23 cellular contexts compared by ENCODE assay signal in the genomic region with DNA sequence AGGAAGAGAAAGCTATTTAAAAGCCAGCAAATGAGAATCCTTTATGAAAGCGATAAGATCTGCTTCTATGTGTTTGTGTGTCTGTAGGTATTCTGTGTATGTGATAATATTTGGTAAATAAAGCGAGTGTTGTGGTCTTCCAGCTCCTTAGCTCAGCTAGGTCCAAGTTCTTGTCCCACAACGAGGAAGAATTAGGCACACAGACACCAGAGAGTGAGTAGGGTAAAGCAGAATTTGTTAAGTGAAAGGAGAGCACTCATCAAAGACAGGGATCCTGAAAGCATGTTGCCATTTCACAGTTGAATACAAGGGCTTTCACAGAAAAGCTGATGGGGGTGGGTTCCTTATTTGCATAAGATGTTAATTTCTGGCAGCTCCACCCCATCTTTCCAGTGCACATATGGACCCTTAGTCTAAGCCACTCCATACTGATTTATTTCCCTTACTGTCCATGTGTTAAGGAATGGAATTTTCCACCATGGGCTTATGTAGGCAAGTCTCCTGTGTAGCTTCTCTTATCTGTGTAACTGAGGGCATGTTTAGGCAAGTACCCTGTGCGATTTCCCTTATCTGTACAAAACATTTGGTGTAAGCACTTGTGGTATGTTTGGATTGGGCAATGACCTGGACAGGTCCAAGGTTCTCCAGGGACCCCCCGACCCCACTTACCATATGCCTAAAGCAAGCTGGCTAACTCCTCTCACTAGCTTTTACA.
"Had no signal": no experiment of that assay in that cellular context is flagged by ENCODE, and none has a peak within 500 bp of the region (broad histone marks: within the 10 kb centered on the region; RNA-seq: fewer than 3 reads in every experiment).

No MANE protein-coding gene starts in this region.

- H3K4me1 ChIP-seq: gastroesophageal sphincter, heart left ventricle, prostate gland, right atrium auricular region, tibial nerve, vagina had no signal

- H3K27me3 ChIP-seq: right atrium auricular region, tibial nerve, vagina had no signal

- ATAC-seq: activated CD8-positive, alpha-beta memory T cell treated with anti-CD3 and anti-CD28 coated beads, Interleukin-2, amount 10 ng/mL, durations not matched to agents 7 days and 5 days; esophagus mucosa; gastroesophageal sphincter; heart left ventricle; mucosa of descending colon; stimulated activated naive CD8-positive, alpha-beta T cell treated with anti-CD3 and anti-CD28 coated beads, Interleukin-15, Interleukin-2, amounts not matched to agents 100 U/mL and 50 U/mL, for 24 hours had no signal

- H3K4me3 ChIP-seq: coronary artery, gastroesophageal sphincter, heart left ventricle, mucosa of descending colon, prostate gland, right atrium auricular region, skin epidermis, tibial nerve, vagina had no signal

- H3K36me3 ChIP-seq: gastroesophageal sphincter, heart left ventricle, prostate gland, right atrium auricular region, tibial nerve, vagina had no signal

- H3K27ac ChIP-seq: coronary artery, gastroesophageal sphincter, heart left ventricle, prostate gland, right atrium auricular region, skin epidermis, tibial nerve, vagina had no signal

- DNase-seq: activated CD4-positive, alpha-beta memory T cell treated with anti-CD3 and anti-CD28 coated beads, Interleukin-2, amount 10 ng/mL, durations not matched to agents 7 days and 5 days; activated CD4-positive, alpha-beta T cell treated with anti-CD3 and anti-CD28 coated beads for 48 hours; activated CD4-positive, CD25-positive, alpha-beta regulatory T cell; activated CD8-positive, alpha-beta memory T cell treated with anti-CD3 and anti-CD28 coated beads, Interleukin-2, amount 10 ng/mL, durations not matched to agents 7 days and 5 days; activated naive CD4-positive, alpha-beta T cell; activated naive CD8-positive, alpha-beta T cell treated with anti-CD3 and anti-CD28 coated beads, Interleukin-2, amount 10 ng/mL, durations not matched to agents 7 days and 5 days; amygdala; central memory CD4-positive, alpha-beta T cell; heart left ventricle; mesenchymal stem cell; mucosa of descending colon; naive B cell; stimulated activated naive CD8-positive, alpha-beta T cell treated with anti-CD3 and anti-CD28 coated beads, Interleukin-15, Interleukin-2, amounts not matched to agents 100 U/mL and 50 U/mL, for 24 hours; substantia nigra; T-helper 2 cell had no signal

- H3K9me3 ChIP-seq: gastroesophageal sphincter, mucosa of descending colon, prostate gland, right atrium auricular region, tibial nerve, vagina had no signal
